27 cellular contexts compared by ENCODE assay signal in genomic region chr4:20895208-20895607, GRCh38.
"Had no signal": no experiment of that assay in that cellular context is flagged by ENCODE, and none has a peak within 500 bp of the region (broad histone marks: within the 10 kb centered on the region; RNA-seq: fewer than 3 reads in every experiment).

No MANE protein-coding gene starts in this region.

- H3K36me3 ChIP-seq: neutrophil, pancreas, prostate gland, right lobe of liver, sigmoid colon, thoracic aorta, thyroid gland, tibial nerve, upper lobe of left lung, vagina had no signal

- H3K4me3 Mint-ChIP-seq: naive thymus-derived CD4-positive, alpha-beta T cell; nephron; stimulated activated memory B cell treated with anti-CD40 and anti-IgM and Interleukin-4, amounts not matched to agents 10 μg/mL and 1 μg/mL and 100 μg/mL, for 72 hours; stimulated activated naive CD8-positive, alpha-beta T cell treated with anti-CD3 and anti-CD28 coated beads, Interleukin-15, amount 100 ng/mL, for 72 hours had no signal

- H3K4me1 Mint-ChIP-seq: nephron; stimulated activated memory B cell treated with anti-CD40 and anti-IgM and Interleukin-4, amounts not matched to agents 10 μg/mL and 1 μg/mL and 100 μg/mL, for 72 hours; stimulated activated naive CD8-positive, alpha-beta T cell treated with anti-CD3 and anti-CD28 coated beads, Interleukin-15, amount 100 ng/mL, for 72 hours had no signal

- H3K9me3 ChIP-seq: neutrophil, pancreas, prostate gland, right lobe of liver, sigmoid colon, thoracic aorta, thyroid gland, tibial nerve, upper lobe of left lung, vagina had no signal

- H3K9me3 Mint-ChIP-seq: nephron; stimulated activated naive CD8-positive, alpha-beta T cell treated with anti-CD3 and anti-CD28 coated beads, Interleukin-15, amount 100 ng/mL, for 72 hours had no signal

- H3K27me3 Mint-ChIP-seq: naive thymus-derived CD4-positive, alpha-beta T cell; stimulated activated memory B cell treated with anti-CD40 and anti-IgM and Interleukin-4, amounts not matched to agents 10 μg/mL and 1 μg/mL and 100 μg/mL, for 72 hours; stimulated activated naive CD8-positive, alpha-beta T cell treated with anti-CD3 and anti-CD28 coated beads, Interleukin-15, amount 100 ng/mL, for 72 hours had no signal

- ATAC-seq: naive thymus-derived CD4-positive, alpha-beta T cell; pancreas; right cardiac atrium; right lobe of liver; stimulated activated memory B cell treated with anti-CD40 and anti-IgM and Interleukin-4, amounts not matched to agents 10 μg/mL and 1 μg/mL and 100 μg/mL, for 72 hours; stimulated activated naive CD8-positive, alpha-beta T cell treated with anti-CD3 and anti-CD28 coated beads, Interleukin-15, amount 100 ng/mL, for 72 hours; stimulated activated naive CD8-positive, alpha-beta T cell treated with anti-CD3 and anti-CD28 coated beads, Interleukin-15, Interleukin-2, amounts not matched to agents 100 U/mL and 50 U/mL, for 24 hours had no signal

- H3K27me3 ChIP-seq: neutrophil, pancreas, right lobe of liver, sigmoid colon, thyroid gland, tibial nerve, upper lobe of left lung, vagina had no signal

- H3K36me3 Mint-ChIP-seq: naive thymus-derived CD4-positive, alpha-beta T cell; stimulated activated memory B cell treated with anti-CD40 and anti-IgM and Interleukin-4, amounts not matched to agents 10 μg/mL and 1 μg/mL and 100 μg/mL, for 72 hours had no signal

- H3K4me3 ChIP-seq: pancreas, prostate gland, right lobe of liver, sigmoid colon, thoracic aorta, thyroid gland, tibial nerve, upper lobe of left lung, vagina had no signal

- H3K27ac ChIP-seq: neutrophil, pancreas, prostate gland, right lobe of liver, sigmoid colon, thoracic aorta, thyroid gland, tibial nerve, upper lobe of left lung, vagina had no signal

- H3K4me1 ChIP-seq: pancreas, prostate gland, right lobe of liver, thyroid gland, tibial nerve, upper lobe of left lung, vagina had no signal

- DNase-seq: naive thymus-derived CD4-positive, alpha-beta T cell; nucleus accumbens; pancreas; retina; right cardiac atrium; right lobe of liver; sigmoid colon; small intestine; stimulated activated CD4-positive, alpha-beta T cell treated with anti-CD3 and anti-CD28 coated beads, Interleukin-15, amount 100 ng/mL, for 24 hours; stimulated activated CD4-positive, alpha-beta T cell treated with anti-CD3 and anti-CD28 coated beads, Interleukin-2, amount 100 ng/mL, for 24 hours; stimulated activated CD4-positive, alpha-beta T cell treated with anti-CD3 and anti-CD28 coated beads, Interleukin-2, amount 100 ng/mL, for 48 hours; stimulated activated CD4-positive, alpha-beta T cell treated with anti-CD3 and anti-CD28 coated beads, Interleukin-4, amount 100 ng/mL, for 4 hours; stimulated activated CD8-positive, alpha-beta memory T cell treated with anti-CD3 and anti-CD28 coated beads, Interleukin-4, amount 100 ng/mL, for 48 hours; stimulated activated naive CD4-positive, alpha-beta T cell; stimulated activated naive CD8-positive, alpha-beta T cell treated with anti-CD3 and anti-CD28 coated beads, Interleukin-15, amount 100 ng/mL, for 72 hours; stimulated activated naive CD8-positive, alpha-beta T cell treated with anti-CD3 and anti-CD28 coated beads, Interleukin-15, Interleukin-2, amounts not matched to agents 100 U/mL and 50 U/mL, for 24 hours; substantia nigra; trophoblast cell; upper lobe of left lung had no signal

- H3K27ac Mint-ChIP-seq: naive thymus-derived CD4-positive, alpha-beta T cell; nephron; stimulated activated memory B cell treated with anti-CD40 and anti-IgM and Interleukin-4, amounts not matched to agents 10 μg/mL and 1 μg/mL and 100 μg/mL, for 72 hours had no signal
